In the genomic region with DNA sequence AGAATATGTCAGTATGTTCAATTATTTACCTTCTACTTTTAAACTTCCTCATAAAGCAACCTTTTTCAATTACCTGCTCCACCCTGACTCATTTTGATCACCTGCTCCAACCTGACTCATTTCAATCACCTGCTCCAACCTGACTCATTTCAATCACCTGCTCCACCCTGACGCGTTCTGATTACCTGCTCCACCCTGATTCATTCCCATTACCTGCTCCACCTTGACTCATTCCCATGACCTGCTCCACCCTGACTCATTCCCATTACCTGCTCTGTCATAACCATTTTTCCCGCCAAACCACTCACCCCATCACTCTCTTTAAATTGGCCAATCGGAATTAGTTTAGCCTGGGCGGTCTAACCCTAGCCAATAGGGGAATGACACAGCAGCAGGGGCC, we compare ENCODE assay signal across 8 cellular contexts. TPM values are rescaled to one million over a fixed set of nuclear protein-coding genes. Genes with fewer than 3 reads are reported as not detected.
DNase-seq lines count a peak whose midpoint lies in the region; ATAC-seq, FAIRE-seq and TF ChIP-seq lines count a peak whose summit lies in the region.
"Not testable (repeated sequence)": the region's sequence is repeated elsewhere in the genome, so short reads cannot be mapped to it uniquely, and the experiment has no call there.

No MANE protein-coding gene starts in this region.

- not testable (repeated sequence) for TF ChIP-seq POLR2A in GM12891 (IDR thresholded peaks at IDR 0.05; ENCODE audit: low read depth, low read length)

- H3K79me2 ChIP-seq in neural progenitor cell (ENCODE audit: low read depth) = not testable (repeated sequence)

- not testable (repeated sequence) for H3K36me3 Mint-ChIP-seq in activated CD4-positive, alpha-beta T cell treated with anti-CD3 and anti-CD28 coated beads for 36 hours (ENCODE audit: low read depth); neural progenitor cell; type B pancreatic cell

- H3K27me3 Mint-ChIP-seq in activated CD4-positive, alpha-beta T cell treated with anti-CD3 and anti-CD28 coated beads for 36 hours; neural progenitor cell (ENCODE audit: insufficient read depth, low read depth); type B pancreatic cell: not testable (repeated sequence)

- H3K4me3 ChIP-seq in A673 (ENCODE audit: low read depth, low read length, poor library complexity, severe bottlenecking); bronchial epithelial cell (ENCODE audit: low read depth, low read length); neural progenitor cell: not testable (repeated sequence)

- H3K27ac ChIP-seq in A673 (ENCODE audit: low read depth, low read length, poor library complexity, severe bottlenecking) = peak overlapping the region; percentile 96
- H3K27ac ChIP-seq in neural progenitor cell = not testable (repeated sequence)

- POLR2A ChIA-PET in A673 (lab: Charles Lee; ENCODE audit: low non-redundant PET); activated CD4-positive, alpha-beta T cell treated with anti-CD3 and anti-CD28 coated beads for 36 hours (lab: Charles Lee): not testable (repeated sequence)

- not testable (repeated sequence) for H3K9me3 ChIP-seq in A673 (ENCODE audit: low read depth, low read length, poor library complexity, severe bottlenecking); neural progenitor cell (ENCODE audit: low read depth)

- not testable (repeated sequence) for H3K27ac Mint-ChIP-seq in activated CD4-positive, alpha-beta T cell treated with anti-CD3 and anti-CD28 coated beads for 36 hours
- H3K27ac Mint-ChIP-seq in neural progenitor cell (peak overlapping the region; percentile 9), type B pancreatic cell (peak overlapping the region; percentile 72)

- TF ChIP-seq CTCF in A673 (conservative IDR thresholded peaks at IDR 0.05; ENCODE audit: low read depth, low read length); bronchial epithelial cell (IDR thresholded peaks at IDR 0.05; ENCODE audit: insufficient read depth, low read length, severe bottlenecking); neural progenitor cell (IDR thresholded peaks at IDR 0.05); type B pancreatic cell (conservative IDR thresholded peaks at IDR 0.05): not testable (repeated sequence)

- BruUV-seq in A673 (replicated peaks; lab: Mats Ljungman, UMichigan) = not testable (repeated sequence)

- not testable (repeated sequence) for H4K20me1 ChIP-seq in neural progenitor cell (ENCODE audit: low read depth)

- not testable (repeated sequence) for ATAC-seq in activated CD4-positive, alpha-beta T cell treated with anti-CD3 and anti-CD28 coated beads for 36 hours

- intact Hi-C loops in A673 (cut with micrococcal nuclease; ENCODE audit: unreplicated experiment); activated CD4-positive, alpha-beta T cell treated with anti-CD3 and anti-CD28 coated beads for 36 hours (cut with DNase I, micrococcal nuclease): not testable (repeated sequence)

- FAIRE-seq in GM12891 (lab: Jason Lieb, UNC) = peak; percentile 40
- not testable (repeated sequence) for FAIRE-seq in bronchial epithelial cell (lab: Jason Lieb, UNC)

- H3K36me3 ChIP-seq in A673 (ENCODE audit: insufficient read depth, low read length, poor library complexity, severe bottlenecking); bronchial epithelial cell (ENCODE audit: control insufficient read depth, insufficient read depth, low read length); neural progenitor cell: not testable (repeated sequence)

- not testable (repeated sequence) for DNase-seq in A673 (ENCODE audit: low spot score); GM12891 (ENCODE audit: insufficient read length, low spot score); neural progenitor cell (ENCODE audit: low spot score); type B pancreatic cell (ENCODE audit: extremely low spot score, unreplicated experiment)
- peak; percentile 65 for DNase-seq in NCI-H69 (lab: John Stamatoyannopoulos, UW)
- DNase-seq in activated CD4-positive, alpha-beta T cell treated with anti-CD3 and anti-CD28 coated beads for 36 hours = peak; percentile 21
- DNase-seq in bronchial epithelial cell (ENCODE audit: low read depth) = peak; percentile 91
- DNase-seq in islet precursor cell = peak; percentile 63

- not testable (repeated sequence) for H2AFZ ChIP-seq in neural progenitor cell (replicated peaks)

- H3K4me3 Mint-ChIP-seq in activated CD4-positive, alpha-beta T cell treated with anti-CD3 and anti-CD28 coated beads for 36 hours; neural progenitor cell: not testable (repeated sequence)
- H3K4me3 Mint-ChIP-seq in type B pancreatic cell = peak overlapping the region; percentile 2

- H3K9ac ChIP-seq in neural progenitor cell = not testable (repeated sequence)

- H3K4me1 Mint-ChIP-seq in activated CD4-positive, alpha-beta T cell treated with anti-CD3 and anti-CD28 coated beads for 36 hours = peaks cover 12% of the 10 kb centered on the region
- H3K4me1 Mint-ChIP-seq in neural progenitor cell; type B pancreatic cell (ENCODE audit: unreplicated experiment): not testable (repeated sequence)

- H3K4me1 ChIP-seq in A673 (ENCODE audit: insufficient read depth, low read length, poor library complexity, severe bottlenecking) = peaks cover 31% of the 10 kb centered on the region
- not testable (repeated sequence) for H3K4me1 ChIP-seq in neural progenitor cell

- not testable (repeated sequence) for H3F3A ChIP-seq in neural progenitor cell (ENCODE audit: low read depth)

- H3K4me2 ChIP-seq in neural progenitor cell = not testable (repeated sequence)

- CTCF ChIA-PET in A673 (lab: Charles Lee); activated CD4-positive, alpha-beta T cell treated with anti-CD3 and anti-CD28 coated beads for 36 hours (lab: Charles Lee): not testable (repeated sequence)

- H3K9me3 Mint-ChIP-seq in activated CD4-positive, alpha-beta T cell treated with anti-CD3 and anti-CD28 coated beads for 36 hours (ENCODE audit: low read depth); neural progenitor cell; type B pancreatic cell: not testable (repeated sequence)

- not testable (repeated sequence) for H3K27me3 ChIP-seq in A673 (replicated peaks; ENCODE audit: insufficient read depth, low read depth, low read length, poor library complexity); bronchial epithelial cell (ENCODE audit: control insufficient read depth, insufficient read depth, low read length); neural progenitor cell

RNA-seq across cellular contexts. Expression of gene AMN1, which starts 29.5 kb away (rescaled TPM):
- total RNA-seq in A673 (2021) (15.8 and 17.9 TPM in 2 replicates), bronchial epithelial cell (10.0 and 32.0 TPM in 2 replicates), neural progenitor cell (ENCODE audit: low replicate concordance) (18.3 and 29.4 TPM in 2 replicates), type B pancreatic cell (ENCODE audit: low replicate concordance) (5.5 and 9.6 TPM in 2 replicates)
- 3.4 TPM for polyA plus RNA-seq in GM12891 (2012; ENCODE audit: low read depth, missing spikeins)
- 1 to 10 TPM; 5.1 to 5.8 TPM for total RNA-seq in activated CD4-positive, alpha-beta T cell treated with anti-CD3 and anti-CD28 coated beads for 36 hours
